22 cellular contexts compared by ENCODE assay signal in the genomic region with DNA sequence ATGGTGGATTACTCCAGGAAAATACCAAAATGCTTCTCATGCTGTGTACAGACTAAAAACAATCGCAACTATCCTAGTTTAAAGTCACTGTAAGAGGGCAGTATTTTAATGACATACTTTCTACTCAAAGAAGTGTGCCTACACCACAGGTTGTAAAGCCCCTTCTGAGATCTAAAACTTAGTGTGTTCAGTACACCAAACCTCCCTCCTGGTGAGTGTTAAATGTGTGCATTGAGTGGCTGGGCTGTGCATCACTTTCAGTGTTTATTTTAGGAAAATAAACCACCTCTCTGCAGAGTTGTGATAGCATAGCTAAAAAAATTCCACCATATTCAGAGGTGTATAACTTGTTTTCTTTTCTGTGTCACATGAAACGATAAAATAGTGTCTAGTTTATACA.
"Had no signal": no experiment of that assay in that cellular context is flagged by ENCODE, and none has a peak within 500 bp of the region (broad histone marks: within the 10 kb centered on the region; RNA-seq: fewer than 3 reads in every experiment).

No MANE protein-coding gene starts in this region.

- H3K27ac ChIP-seq: breast epithelium, colonic mucosa, PC-9 had no signal

- H3K9me3 ChIP-seq: breast epithelium, colonic mucosa had no signal

- H2AFZ ChIP-seq: PC-9 had no signal

- H3K4me3 ChIP-seq: breast epithelium, colonic mucosa, PC-9 had no signal

- H3K36me3 ChIP-seq: breast epithelium, colonic mucosa had no signal

- ATAC-seq: activated CD8-positive, alpha-beta memory T cell treated with anti-CD3 and anti-CD28 coated beads, Interleukin-2, amount 10 ng/mL, durations not matched to agents 7 days and 5 days; T-cell had no signal

- H3K27me3 ChIP-seq: breast epithelium, colonic mucosa had no signal

- DNase-seq: activated B cell treated with CpG ODN at 0.5 μM for 24 hours; activated CD4-positive, alpha-beta T cell treated with anti-CD3 and anti-CD28 coated beads for 1 hour; activated CD4-positive, alpha-beta T cell treated with anti-CD3 and anti-CD28 coated beads, Interleukin-2, amount 10 ng/mL, durations not matched to agents 24 days and 14 days; activated CD4-positive, alpha-beta T cell treated with anti-CD3 and anti-CD28 coated beads, Interleukin-2, amount 50 U/mL, for 48 hours; activated CD8-positive, alpha-beta memory T cell treated with anti-CD3 and anti-CD28 coated beads, Interleukin-2, amount 10 ng/mL, durations not matched to agents 7 days and 5 days; activated effector memory CD4-positive, alpha-beta T cell treated with Interleukin-2 at 50 U/mL for 16 hours; activated naive CD4-positive, alpha-beta T cell; activated T-cell treated with anti-CD3 and anti-CD28 coated beads, Interleukin-2, amount 50 U/mL, for 24 hours; aorta; caudate nucleus; colonic mucosa; Kasumi-1; KBM-7; NCI-H1048; NCI-H187 treated with DMSO at 0.1 percent for 48 hours; NCI-H446; PC-9; SIG-M5; T-cell; T-helper 2 cell; T1000 had no signal

- H3K4me2 ChIP-seq: PC-9 had no signal
